8 cellular contexts compared by ENCODE assay signal in the genomic region with DNA sequence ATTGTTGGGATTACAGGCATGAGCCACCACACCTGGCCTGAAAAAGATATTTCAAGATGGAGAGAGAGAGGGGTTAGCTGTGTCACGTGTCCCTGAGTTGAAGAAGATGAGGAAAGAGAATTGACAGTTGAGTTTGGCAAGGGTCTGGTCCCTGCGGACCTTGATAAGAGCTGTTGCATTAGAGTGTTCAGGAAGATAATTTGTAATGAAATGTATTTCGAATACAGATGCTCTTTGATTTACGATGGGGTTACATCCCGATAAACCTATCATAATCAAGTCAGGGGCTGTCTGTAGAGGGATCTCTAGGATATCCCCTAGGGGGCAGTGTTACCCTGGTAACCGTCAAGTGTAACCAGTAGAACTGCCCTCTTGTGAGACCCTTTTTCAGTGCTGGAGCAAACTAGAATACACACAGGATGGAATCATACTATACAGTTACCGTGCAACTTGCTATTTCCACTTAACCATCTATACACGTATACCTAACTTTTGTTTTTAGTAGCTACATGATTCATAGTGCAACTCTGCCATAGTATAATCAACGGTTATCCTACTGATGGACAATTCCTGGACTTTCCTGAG. TPM values are rescaled to one million over a fixed set of nuclear protein-coding genes. Genes with fewer than 3 reads are reported as not detected.
DNase-seq lines count a peak whose midpoint lies in the region; ATAC-seq and TF ChIP-seq lines count a peak whose summit lies in the region.

No MANE protein-coding gene starts in this region.

- H3K4me3 ChIP-seq in breast epithelium (peak overlapping the region in 2 of 3 donors; percentile 76 to 87), kidney epithelial cell (ENCODE audit: low read depth, low read length) (no peak overlapping the region)

- peak; percentile 77 for DNase-seq in CMK (ENCODE audit: low read depth)
- peak; percentile 49 for DNase-seq in GM19238 (ENCODE audit: insufficient read length, low spot score)
- peak; percentile 72 for DNase-seq in NCI-H1092 treated with DMSO at 0.1 percent for 48 hours (lab: John Stamatoyannopoulos, UW)
- peak; percentile 34 for DNase-seq in T follicular helper cell (ENCODE audit: low read depth)
- DNase-seq in breast epithelium (ENCODE audit: low spot score in 2 of 2), result no peak
- no peak for DNase-seq in kidney epithelial cell (ENCODE audit: low read depth)
- DNase-seq in stimulated activated CD4-positive, alpha-beta T cell treated with anti-CD3 and anti-CD28 coated beads, TNF-alpha, amount 100 ng/mL, for 48 hours (ENCODE audit: low read depth in 3 of 3), result peak; percentile 38 to 66 (median 48)

- no peak overlapping the region for H3K27ac ChIP-seq in breast epithelium

- H3K9me3 ChIP-seq in breast epithelium, result no peaks in the 10 kb centered on the region

- no peak for ATAC-seq in GM18873 (IDR thresholded peaks at IDR 0.05; ENCODE audit: low FRiP score, unreplicated experiment)

- intact Hi-C loops in breast epithelium (cut with DNase I; ENCODE audit: low total_unique reads), result no loop called here

- H3K27me3 ChIP-seq in breast epithelium (no peaks in the 10 kb centered on the region), kidney epithelial cell (ENCODE audit: control insufficient read depth, insufficient read depth, low read length) (no peaks in the 10 kb centered on the region)

- peak in 2 of 3 donors; percentile 18 to 56 for TF ChIP-seq CTCF in breast epithelium (IDR thresholded peaks at IDR 0.05)
- TF ChIP-seq CTCF in kidney epithelial cell (IDR thresholded peaks at IDR 0.05; ENCODE audit: insufficient read depth, low read length, poor library complexity, severe bottlenecking), result peak; percentile 77

- peaks cover 3 to 15% of the 10 kb centered on the region in 2 donors for H3K4me1 ChIP-seq in breast epithelium

- TF ChIP-seq POLR2A in breast epithelium (IDR thresholded peaks at IDR 0.05), result no peak

- H3K36me3 ChIP-seq in breast epithelium (no peaks in the 10 kb centered on the region), kidney epithelial cell (ENCODE audit: control insufficient read depth, insufficient read depth, low read length) (no peaks in the 10 kb centered on the region)

RNA-seq across cellular contexts. Expression of gene ELOF1, which starts 1.5 kb away (rescaled TPM):
- total RNA-seq in breast epithelium, result 10 to 100 TPM; 31.7 to 38.0 (median 37.3) TPM
- 67.3 and 69.6 TPM in 2 replicates for total RNA-seq in kidney epithelial cell

RNA-seq across cellular contexts. Expression of gene ACP5, which starts 16.9 kb away (rescaled TPM):
- 100 to 1,000 TPM in 1 of 3 donors, 10 to 100 TPM in 2; 33.4 to 101 (median 92.8) TPM for total RNA-seq in breast epithelium
- 23.4 and 24.8 TPM in 2 replicates for total RNA-seq in kidney epithelial cell

RNA-seq across cellular contexts. Expression of gene CNN1, which starts 21.8 kb away (rescaled TPM):
- total RNA-seq in breast epithelium (100 to 1,000 TPM in 1 of 3 donors, 10 to 100 TPM in 1, 1 to 10 TPM in 1; 2.2 to 106 (median 74.3) TPM), kidney epithelial cell (11.8 and 14.5 TPM in 2 replicates)

RNA-seq across cellular contexts. Expression of gene ECSIT, which starts 31.6 kb away (rescaled TPM):
- total RNA-seq in breast epithelium (10 to 100 TPM; 37.0 to 56.0 (median 53.6) TPM), kidney epithelial cell (37.4 and 40.0 TPM in 2 replicates)

RNA-seq across cellular contexts. Expression of gene ZNF627, which starts 36.8 kb away (rescaled TPM):
- total RNA-seq in breast epithelium (10 to 100 TPM in 2 of 3 donors, 1 to 10 TPM in 1; 8.5 to 35.4 (median 23.3) TPM), kidney epithelial cell (19.6 and 23.1 TPM in 2 replicates)

Comparison
In these comparisons a context has a peak if more than half of its experiments do, and no peak if none do; other contexts are left out.
1. DNase-seq: peak in CMK (single experiment), GM19238 (single experiment), NCI-H1092 treated with DMSO at 0.1 percent for 48 hours (single experiment), T follicular helper cell (single experiment) and stimulated activated CD4-positive, alpha-beta T cell treated with anti-CD3 and anti-CD28 coated beads, TNF-alpha, amount 100 ng/mL, for 48 hours (3 of 3); none in breast epithelium (0 of 2) and kidney epithelial cell (single experiment).